23 cellular contexts compared by ENCODE assay signal in genomic region chr5:27474395-27474794, GRCh38.
DNase-seq lines count a peak whose midpoint lies in the region; ATAC-seq, FAIRE-seq and TF ChIP-seq lines count a peak whose summit lies in the region.
"Had no signal": no experiment of that assay in that cellular context is flagged by ENCODE, and none has a peak within 500 bp of the region (broad histone marks: within the 10 kb centered on the region; RNA-seq: fewer than 3 reads in every experiment).

No MANE protein-coding gene starts in this region.

- FAIRE-seq in HepG2 (lab: Jason Lieb, UNC) = no peak
- FAIRE-seq: endometrium, keratinocyte had no signal

- H4K20me1 ChIP-seq in HepG2 (ENCODE audit: insufficient read depth, low read length) = peaks cover 18% of the 10 kb centered on the region

- H3K27ac ChIP-seq in HepG2 (ENCODE audit: extremely low read length, insufficient read depth, low read length) = peak overlapping the region; percentile 98
- H3K27ac ChIP-seq in right lobe of liver = no peak overlapping the region
- H3K27ac ChIP-seq in iPS DF 6.9 (ENCODE audit: low read length) = no peak overlapping the region
- H3K27ac ChIP-seq: RWPE1 had no signal

- CTCF ChIA-PET in HepG2 (lab: Yijun Ruan, JAX; ENCODE audit: low intra/inter-chr PET ratio, low total read pairs) = no interaction called here

- H3K79me2 ChIP-seq in HepG2 (ENCODE audit: insufficient read depth, low read length) = peaks cover 50% of the 10 kb centered on the region

- H2AFZ ChIP-seq in HepG2 (ENCODE audit: low read length) = no peak overlapping the region

- H3K4me3 ChIP-seq in HepG2 (replicated peaks in 1 of 3; ENCODE audit: insufficient read depth in 1 of 3, low read depth in 2 of 3, low read length in 3 of 3) (peak overlapping the region; percentile 77 to 82 (median 78)), right lobe of liver (no peak overlapping the region), WI38 (ENCODE audit: low read depth, low read length) (peak overlapping the region; percentile 92), iPS DF 6.9 (ENCODE audit: low read length) (peak overlapping the region; percentile 17; the same call in 1 of the 2 replicates)

- no peak for ATAC-seq in HepG2
- no peak for ATAC-seq in right lobe of liver
- no peak for ATAC-seq in GM21737 (IDR thresholded peaks at IDR 0.05; ENCODE audit: unreplicated experiment)
- no peak for ATAC-seq in HG02884 (IDR thresholded peaks at IDR 0.05; ENCODE audit: unreplicated experiment)
- no peak for ATAC-seq in GM18909 (IDR thresholded peaks at IDR 0.05; ENCODE audit: poor library complexity, unreplicated experiment)
- ATAC-seq: activated CD8-positive, alpha-beta T cell treated with anti-CD3 and anti-CD28 coated beads, Interleukin-2, amount 10 ng/mL, durations not matched to agents 7 days and 5 days had no signal

- in situ Hi-C loops in HepG2 (cut with HindIII; ENCODE audit: extremely low pct_ligation_motif_present, low pct_unique_long_range_greater_than_20kb) = no loop called here

- BruUV-seq in HepG2 (replicated peaks; lab: Mats Ljungman, UMichigan) = no TSS peak

- peak overlapping the region; percentile 84 for H3K4me2 ChIP-seq in HepG2 (ENCODE audit: low read depth, low read length)

- peaks cover 39% of the 10 kb centered on the region for H3K4me1 ChIP-seq in HepG2 (ENCODE audit: insufficient read depth, low read length)
- no peaks in the 10 kb centered on the region for H3K4me1 ChIP-seq in right lobe of liver
- no peaks in the 10 kb centered on the region for H3K4me1 ChIP-seq in iPS DF 6.9 (ENCODE audit: control insufficient read depth, insufficient read depth, low read length)
- H3K4me1 ChIP-seq: Caco-2 had no signal

- intact Hi-C loops in HepG2 (cut with micrococcal nuclease; ENCODE audit: unreplicated experiment) (no loop called here), right lobe of liver (cut with DNase I) (no loop called here)

- no peaks in the 10 kb centered on the region; a peak in 1 of 5 replicates for H3K27me3 ChIP-seq in HepG2 (ENCODE audit: control insufficient read depth in 1 of 2, insufficient read depth in 2 of 2, low read length in 2 of 2)
- no peaks in the 10 kb centered on the region for H3K27me3 ChIP-seq in right lobe of liver
- no peaks in the 10 kb centered on the region for H3K27me3 ChIP-seq in iPS DF 6.9 (ENCODE audit: control insufficient read depth, insufficient read depth, low read length)
- H3K27me3 ChIP-seq: BE2C had no signal

- H3K9ac ChIP-seq in HepG2 (ENCODE audit: insufficient read depth, low read depth, low read length) = peak overlapping the region; percentile 97

- H3K9me3 ChIP-seq in HepG2 (ENCODE audit: low read length) (no peaks in the 10 kb centered on the region), right lobe of liver (no peaks in the 10 kb centered on the region), iPS DF 6.9 (ENCODE audit: control insufficient read depth, insufficient read depth, low read length) (peaks cover 3% of the 10 kb centered on the region; the same call in 1 of the 2 replicates)

- DNase-seq in HepG2 (ENCODE audit: low spot score) = no peak
- DNase-seq in right lobe of liver = no peak
- DNase-seq in iPS DF 6.9 (ENCODE audit: low read depth, low spot score) = no peak
- no peak for DNase-seq in NCI-H524 treated with DMSO at 0.1 percent for 48 hours (lab: John Stamatoyannopoulos, UW)
- DNase-seq: activated CD8-positive, alpha-beta T cell treated with anti-CD3 and anti-CD28 coated beads, Interleukin-2, amount 10 ng/mL, durations not matched to agents 7 days and 5 days; activated naive CD4-positive, alpha-beta T cell treated with anti-CD3 and anti-CD28 coated beads, Interleukin-2, amount 50 U/mL, for 16 hours; activated T-cell treated with anti-CD3 and anti-CD28 coated beads, Interleukin-2, amount 50 U/mL, for 24 hours; BE2C; Caco-2; Kasumi-1; NCI-H1092 treated with DMSO at 0.1 percent for 48 hours; NCI-H2081 treated with DMSO at 0.1 percent for 48 hours; NCI-H510A treated with DMSO at 0.1 percent for 48 hours; retina; stimulated activated CD8-positive, alpha-beta memory T cell treated with anti-CD3 and anti-CD28 coated beads, Interleukin-4, amount 100 ng/mL, for 48 hours; T1000 had no signal

- TF ChIP-seq RAD21 in HepG2 (CRISPR knock-in tag; IDR thresholded peaks at IDR 0.05) = no peak

- no peak for TF ChIP-seq CTCF in HepG2 (CRISPR knock-in tag; IDR thresholded peaks at IDR 0.05)
- no peak for TF ChIP-seq CTCF in right lobe of liver (IDR thresholded peaks at IDR 0.05)
- TF ChIP-seq CTCF in WI38 (IDR thresholded peaks at IDR 0.05; ENCODE audit: low read depth, low read length) = no peak

- POLR2A ChIA-PET in HepG2 (lab: Yijun Ruan, JAX) = no interaction called here

- TF ChIP-seq POLR2A in HepG2 (IDR thresholded peaks at IDR 0.05; ENCODE audit: insufficient read depth in 1 of 2, low read depth in 2 of 2, low read length in 2 of 2) = no peak
- no peak for TF ChIP-seq POLR2A in right lobe of liver (IDR thresholded peaks at IDR 0.05)

- TF ChIP-seq EP300 in HepG2 (IDR thresholded peaks at IDR 0.05; ENCODE audit: low read depth in 2 of 2, low read length in 2 of 2) (no peak), HepG2 (CRISPR knock-in tag; IDR thresholded peaks at IDR 0.05; ENCODE audit: borderline replicate concordance) (no peak)

- H3K36me3 ChIP-seq in HepG2 (replicated peaks in 1 of 2; ENCODE audit: control insufficient read depth in 1 of 2, insufficient read depth in 2 of 2, low read length in 2 of 2) = peaks cover 20 to 33% of the 10 kb centered on the region in 2 experiments
- H3K36me3 ChIP-seq in right lobe of liver = no peaks in the 10 kb centered on the region
- H3K36me3 ChIP-seq in iPS DF 6.9 (ENCODE audit: control insufficient read depth, insufficient read depth, low read length) = peaks cover 26% of the 10 kb centered on the region; the same call in 1 of the 2 replicates
- H3K36me3 ChIP-seq: BE2C had no signal

TF ChIP-seq in HepG2, 621 proteins besides CTCF, POLR2A, EP300 and RAD21:
- TF ChIP-seq ZNF556 (CRISPR knock-in tag; IDR thresholded peaks at IDR 0.05; ENCODE audit: borderline replicate concordance) (no peak), RBFOX2 (IDR thresholded peaks at IDR 0.05; ENCODE audit: low read depth, low read length) (0 out of 2 replicates have a peak, but pooled peaks have one; percentile 48), MAFK (conservative IDR thresholded peaks at IDR 0.05 in 1 of 2, IDR thresholded peaks at IDR 0.05 in 1 of 2; ENCODE audit: low read length in 2 of 2) (peak; percentile 79 to 90), MAFF (IDR thresholded peaks at IDR 0.05; ENCODE audit: low read depth, low read length) (peak; percentile 87)

Comparison
In these comparisons a context has a peak if more than half of its experiments do, and no peak if none do; other contexts are left out.
1. H3K4me3 ChIP-seq: peak in HepG2 (3 of 3), WI38 (single experiment) and iPS DF 6.9 (single experiment); none in right lobe of liver (0 of 3).